In the genomic region with DNA sequence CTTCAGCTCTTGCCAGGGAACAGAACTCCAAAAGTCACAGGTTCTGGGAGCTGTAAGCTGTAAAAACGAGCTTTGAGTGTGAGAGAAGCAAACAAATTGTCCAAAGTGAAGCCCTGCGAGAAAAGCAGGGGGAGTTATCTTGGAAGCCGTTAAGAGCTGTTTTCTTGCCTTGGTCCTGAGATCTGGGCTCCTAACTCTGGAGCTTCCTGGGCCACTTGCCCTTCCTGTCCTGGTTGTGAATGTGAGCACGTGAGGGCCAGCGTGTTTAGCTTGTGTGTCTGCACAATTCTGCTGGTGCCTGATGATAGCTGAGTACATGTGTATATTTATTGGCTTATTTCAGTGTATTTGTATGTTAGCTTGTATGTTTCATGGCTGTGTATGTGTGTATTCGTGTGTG, we compare ENCODE assay signal across 16 cellular contexts. TPM values are rescaled to one million over a fixed set of nuclear protein-coding genes. Genes with fewer than 3 reads are reported as not detected.
DNase-seq lines count a peak whose midpoint lies in the region; ATAC-seq, FAIRE-seq and TF ChIP-seq lines count a peak whose summit lies in the region.
"Had no signal": no experiment of that assay in that cellular context is flagged by ENCODE, and none has a peak within 500 bp of the region (broad histone marks: within the 10 kb centered on the region; RNA-seq: fewer than 3 reads in every experiment).

No MANE protein-coding gene starts in this region.

- no peak overlapping the region for H4K8ac ChIP-seq in H1 (ENCODE audit: extremely low read depth, insufficient read depth, low read length)

- no peak overlapping the region for H3K23ac ChIP-seq in H1 (ENCODE audit: insufficient read length)

- no peaks in the 10 kb centered on the region; a peak in 1 of 4 replicates for H3K79me2 ChIP-seq in H1 (ENCODE audit: control insufficient read depth in 1 of 2, insufficient read depth in 2 of 2, low read length in 2 of 2)

- TF ChIP-seq POLR2A in H1 (IDR thresholded peaks at IDR 0.05; ENCODE audit: control extremely low read depth in 1 of 2, low read depth in 2 of 2, low read length in 2 of 2) = no peak

- H3K23me2 ChIP-seq in H1 (ENCODE audit: low read depth, low read length) = no peaks in the 10 kb centered on the region

- no peak overlapping the region for H2BK12ac ChIP-seq in H1 (ENCODE audit: low read depth, low read length)

- H3K27me3 ChIP-seq in HUES6 (ENCODE audit: control insufficient read depth, insufficient read depth, low read length) (peaks cover 19% of the 10 kb centered on the region), H1 (replicated peaks in 1 of 4; ENCODE audit: control insufficient read depth in 3 of 4, extremely low read depth in 1 of 4, insufficient read depth in 3 of 4, low read length in 3 of 4) (no peaks in the 10 kb centered on the region; a peak in 1 of 7 replicates), stomach smooth muscle (ENCODE audit: control insufficient read depth in 1 of 2, insufficient read depth in 2 of 2, low read length in 2 of 2) (no peaks in the 10 kb centered on the region)

- WGBS in H1 (ENCODE audit: extremely low coverage in 1 of 2, insufficient coverage in 1 of 2, insufficient read length in 1 of 2, insufficient replicate concordance in 2 of 2, low coverage in 1 of 2, low lambda C conversion rate in 2 of 2, missing lambda C conversion rate in 1 of 2), 2 experiments = 84% methylated on average over 6 of the region's 6 CpGs; no CpG with 5 or more reads in 1 of the 2 experiments

- 0 out of 2 replicates have a peak, but pooled peaks cover 3% of the 10 kb centered on the region for H3K36me3 ChIP-seq in HUES6 (ENCODE audit: control insufficient read depth, insufficient read depth, low read length)
- H3K36me3 ChIP-seq in H1 (ENCODE audit: control insufficient read depth in 2 of 4, insufficient read depth in 4 of 4, low read length in 3 of 4) = no peaks in the 10 kb centered on the region; a peak in 1 of 8 replicates
- H3K36me3 ChIP-seq in stomach smooth muscle (ENCODE audit: control insufficient read depth in 2 of 2, insufficient read depth in 2 of 2, low read length in 2 of 2) = peaks cover 0 to 4% of the 10 kb centered on the region in 2 donors
- H3K36me3 ChIP-seq: HAP-1, neutrophil had no signal

- H3K4me2 ChIP-seq in H1 (ENCODE audit: insufficient read depth in 1 of 2, low read depth in 2 of 2, low read length in 2 of 2) = no peak overlapping the region

- no peak for TF ChIP-seq RAD21 in H1 (IDR thresholded peaks at IDR 0.05 in 1 of 2, conservative IDR thresholded peaks at IDR 0.05 in 1 of 2; ENCODE audit: low read depth in 2 of 2, low read length in 2 of 2)

- H3K36me3 Mint-ChIP-seq in mesothelial cell of epicardium = no peaks in the 10 kb centered on the region

- no peak overlapping the region for H3K18ac ChIP-seq in H1 (ENCODE audit: extremely low read depth, low read length)

- TF ChIP-seq CTCF in H1 (IDR thresholded peaks at IDR 0.05; ENCODE audit: control extremely low read depth in 1 of 3, insufficient read depth in 1 of 3, low read depth in 1 of 3, low read length in 3 of 3) = no peak
- no peak for TF ChIP-seq CTCF in mesothelial cell of epicardium (IDR thresholded peaks at IDR 0.05; ENCODE audit: unreplicated experiment)

- no peak overlapping the region for H2BK20ac ChIP-seq in H1 (ENCODE audit: low read length)

- peaks cover 29% of the 10 kb centered on the region for H3K4me1 Mint-ChIP-seq in mesothelial cell of epicardium

- H3K9ac ChIP-seq in HUES6 (ENCODE audit: low read length) (peak overlapping the region; percentile 14), H1 (replicated peaks in 1 of 4; ENCODE audit: extremely low read depth in 1 of 4, low read depth in 3 of 4, low read length in 3 of 4) (no peak overlapping the region), stomach smooth muscle (ENCODE audit: low read length in 2 of 2) (no peak overlapping the region)

- H3K27me3 Mint-ChIP-seq in mesothelial cell of epicardium (ENCODE audit: low read depth) = no peaks in the 10 kb centered on the region

- H3K27ac ChIP-seq in HUES6 (ENCODE audit: low read depth, low read length) = no peak overlapping the region
- no peak overlapping the region for H3K27ac ChIP-seq in H1 (ENCODE audit: low read depth, low read length)
- H3K27ac ChIP-seq in stomach smooth muscle (ENCODE audit: low read length) = peak overlapping the region; percentile 75
- H3K27ac ChIP-seq: neutrophil had no signal

- 0 out of 2 replicates have a peak overlapping the region, but pooled peaks have one; percentile 95 for H2BK15ac ChIP-seq in H1 (ENCODE audit: low read length)

- no peak for TF ChIP-seq EP300 in H1 (IDR thresholded peaks at IDR 0.05; ENCODE audit: borderline replicate concordance in 1 of 2, low read depth in 2 of 2, low read length in 2 of 2)

- H2AFZ ChIP-seq in H1 (ENCODE audit: low read length) = no peak overlapping the region

- no peak overlapping the region for H4K91ac ChIP-seq in H1 (replicated peaks; ENCODE audit: insufficient read length, low read length)

- CTCF ChIA-PET in H1 (lab: Charles Lee; ENCODE audit: partially characterized antibody) = interaction anchor here (0.8 to 34.8 kb wide), 10 partner anchors 9 to 294 kb away, joined by 3 to 670 read pairs (median 4); no protein-coding TSS in a partner anchor

- peaks cover 9% of the 10 kb centered on the region for H3K79me1 ChIP-seq in H1 (ENCODE audit: low read depth, low read length)

- H3K4me3 ChIP-seq in HUES6 (ENCODE audit: low read depth, low read length) (no peak overlapping the region; the same call in 1 of the 2 replicates), H1 (ENCODE audit: extremely low read depth in 1 of 4, insufficient read depth in 2 of 4, low read depth in 3 of 4, low read length in 4 of 4) (no peak overlapping the region), stomach smooth muscle (ENCODE audit: low read length in 2 of 2) (peak overlapping the region in 1 of 2 donors; percentile 22)
- H3K4me3 ChIP-seq: HAP-1 had no signal

- no peak overlapping the region for H3K56ac ChIP-seq in H1 (replicated peaks; ENCODE audit: insufficient read length, low read depth, low read length)

- no peak for FAIRE-seq in H1 (lab: Jason Lieb, UNC)

- no peak overlapping the region for H2BK5ac ChIP-seq in H1 (ENCODE audit: low read depth, low read length)

- H2AK5ac ChIP-seq in H1 (ENCODE audit: low read depth, low read length) = no peak overlapping the region

- H3K14ac ChIP-seq in H1 (ENCODE audit: insufficient read length) = no peak overlapping the region

- no peaks in the 10 kb centered on the region for H3K9me3 Mint-ChIP-seq in mesothelial cell of epicardium
- H3K9me3 Mint-ChIP-seq: activated T-helper 2 cell treated with anti-CD3 and anti-CD28 coated beads, Interferon-gamma antibody, Interleukin-2, Interleukin-4, amounts not matched to agents 10 μg/mL and 5 μg/mL and 100 μg/mL, durations not matched to agents 14 hours and 24 hours and 36 hours had no signal

- H3K9me3 ChIP-seq in HUES6 (ENCODE audit: control insufficient read depth, insufficient read depth, low read depth, low read length) (no peaks in the 10 kb centered on the region), H1 (ENCODE audit: insufficient read depth in 2 of 2, low read depth in 1 of 2, low read length in 1 of 2) (no peaks in the 10 kb centered on the region), stomach smooth muscle (ENCODE audit: control insufficient read depth in 2 of 2, low read length in 2 of 2) (no peaks in the 10 kb centered on the region)
- H3K9me3 ChIP-seq: HAP-1, neutrophil had no signal

- DNase-seq in H1 (ENCODE audit: low read depth in 1 of 2, low spot score in 2 of 2) (no peak), mesothelial cell of epicardium (ENCODE audit: low spot score in 2 of 2, unreplicated experiment in 2 of 2) (no peak), NCI-H1436 treated with DMSO at 0.1 percent for 48 hours (lab: John Stamatoyannopoulos, UW) (no peak)
- no peak for DNase-seq in activated naive CD4-positive, alpha-beta T cell treated with Interleukin-2 at 50 U/mL for 16 hours
- DNase-seq in activated CD8-positive, alpha-beta memory T cell treated with anti-CD3 and anti-CD28 coated beads, Interleukin-2, amount 50 U/mL, for 4 hours = no peak
- DNase-seq: amniotic stem cell; GF-D8; NCI-H2029 treated with DMSO at 0.1 percent for 48 hours; NCI-H526; stimulated activated CD4-positive, alpha-beta T cell treated with anti-CD3 and anti-CD28 coated beads, Interleukin-4, amount 100 ng/mL, for 4 hours had no signal

- H3K27ac Mint-ChIP-seq in mesothelial cell of epicardium = peak overlapping the region; percentile 84
- H3K27ac Mint-ChIP-seq: activated T-helper 2 cell treated with anti-CD3 and anti-CD28 coated beads, Interferon-gamma antibody, Interleukin-2, Interleukin-4, amounts not matched to agents 10 μg/mL and 5 μg/mL and 100 μg/mL, durations not matched to agents 14 hours and 24 hours and 36 hours had no signal

- no peak overlapping the region for H4K5ac ChIP-seq in H1 (ENCODE audit: insufficient read length, low read depth, low read length)

- H3K4me3 Mint-ChIP-seq in mesothelial cell of epicardium = no peak overlapping the region

- POLR2A ChIA-PET in H1 (lab: Charles Lee; ENCODE audit: partially characterized antibody) = interaction anchor here (0.6 kb wide), 1 partner anchor 52 kb away, joined by 3 read pairs; no protein-coding TSS in a partner anchor

- peaks cover 21 to 44% of the 10 kb centered on the region in 2 experiments for H4K20me1 ChIP-seq in H1 (replicated peaks in 1 of 2; ENCODE audit: control insufficient read depth in 1 of 2, insufficient read depth in 2 of 2, low read length in 2 of 2)

- no peak overlapping the region for H2BK120ac ChIP-seq in H1 (replicated peaks; ENCODE audit: low read depth, low read length)

- ATAC-seq in HG03457 (IDR thresholded peaks at IDR 0.05; ENCODE audit: unreplicated experiment) = no peak

- no peak overlapping the region for H3K4ac ChIP-seq in H1 (replicated peaks; ENCODE audit: insufficient read length, low read depth, low read length)

- H3K4me1 ChIP-seq in HUES6 (ENCODE audit: control insufficient read depth, insufficient read depth, low read length) = peaks cover 35% of the 10 kb centered on the region
- H3K4me1 ChIP-seq in H1 (replicated peaks in 1 of 4; ENCODE audit: control insufficient read depth in 3 of 4, insufficient read depth in 4 of 4, low read length in 3 of 4) = peaks cover 2 to 8% (median 5%) of the 10 kb centered on the region in 4 experiments
- peaks cover 41% of the 10 kb centered on the region for H3K4me1 ChIP-seq in stomach smooth muscle (ENCODE audit: control insufficient read depth, insufficient read depth, low read length)
- H3K4me1 ChIP-seq: HAP-1 had no signal

RNA-seq across cellular contexts. Expression of a gene that starts 40.5 kb away (rescaled TPM):
- 39.5 and 41.4 TPM in 2 replicates for total RNA-seq in H1 (2021; fragmentation: NEBNext Ultra II Directional; extraction: Animal tissue kit (Norgen Biotek cat#: 25700))
- polyA plus RNA-seq in H1 (2011; rRNA removed) = 19.7 and 28.0 TPM in 2 replicates
- polyA plus RNA-seq in H1 (2011; cell fraction: cytosol; rRNA removed) = 23.7 TPM
- 50.0 TPM for polyA plus RNA-seq in H1 (2011; cell fraction: nucleus; rRNA removed)
- 23.2 to 24.5 TPM (median 23.7 TPM) in 4 replicates for polyA plus RNA-seq in H1 (2012, experiment 1 of 2)
- 20.4 TPM for polyA plus RNA-seq in H1 (2012, experiment 2 of 2)
- polyA plus RNA-seq in H1 (2013, experiment 1 of 2) = 15.8 TPM
- polyA plus RNA-seq in H1 (2013, experiment 2 of 2) = 15.8 TPM
- polyA minus RNA-seq in H1 (2011; rRNA and poly(A)+ RNA removed) = 38.5 and 60.7 TPM in 2 replicates
- 25.3 TPM for polyA minus RNA-seq in H1 (2011; cell fraction: cytosol; rRNA and poly(A)+ RNA removed)
- 30.7 TPM for polyA minus RNA-seq in H1 (2011; cell fraction: nucleus; rRNA and poly(A)+ RNA removed)
- total RNA-seq in mesothelial cell of epicardium = 71.1 to 76.5 TPM (median 75.7 TPM) in 3 replicates
- total RNA-seq: activated T-helper 2 cell treated with anti-CD3 and anti-CD28 coated beads, Interferon-gamma antibody, Interleukin-2, Interleukin-4, amounts not matched to agents 10 μg/mL and 5 μg/mL and 100 μg/mL, durations not matched to agents 14 hours and 24 hours and 36 hours had no signal
